1 cellular context compared by ENCODE assay signal in genomic region chr9:20835364-20836286, GRCh38.
TF ChIP-seq lines count a peak whose summit lies in the region.

No MANE protein-coding gene starts in this region.

TF ChIP-seq in HepG2, 621 proteins besides CTCF, POLR2A, EP300 and RAD21 (continued from another document and continues in another):
- no peak for TF ChIP-seq TERF1 (CRISPR knock-in tag; IDR thresholded peaks at IDR 0.05)
- TF ChIP-seq ZNF407 (CRISPR knock-in tag; IDR thresholded peaks at IDR 0.05; ENCODE audit: not compliant biosample characterization) = no peak
- TF ChIP-seq MZF1 (CRISPR knock-in tag; IDR thresholded peaks at IDR 0.05; ENCODE audit: borderline replicate concordance) = no peak
- TF ChIP-seq ZNF790 (CRISPR knock-in tag; IDR thresholded peaks at IDR 0.05; ENCODE audit: borderline replicate concordance) = no peak
- no peak for TF ChIP-seq E2F1 (CRISPR knock-in tag; IDR thresholded peaks at IDR 0.05)
- no peak for TF ChIP-seq ASH2L (IDR thresholded peaks at IDR 0.05; ENCODE audit: insufficient read length, low read depth, low read length)
- no peak for TF ChIP-seq RORA (CRISPR knock-in tag; IDR thresholded peaks at IDR 0.05)
- no peak for TF ChIP-seq GMEB1 (CRISPR knock-in tag; IDR thresholded peaks at IDR 0.05; ENCODE audit: borderline replicate concordance)
- no peak for TF ChIP-seq BRCA1 (CRISPR knock-in tag; IDR thresholded peaks at IDR 0.05)
- TF ChIP-seq BATF2 (CRISPR knock-in tag; IDR thresholded peaks at IDR 0.05) = no peak
- TF ChIP-seq HOXA9 (CRISPR knock-in tag; IDR thresholded peaks at IDR 0.05; ENCODE audit: borderline replicate concordance) = no peak
- no peak for TF ChIP-seq ZNF841 (CRISPR knock-in tag; IDR thresholded peaks at IDR 0.05; ENCODE audit: borderline replicate concordance)
- TF ChIP-seq ZNF441 (CRISPR knock-in tag; IDR thresholded peaks at IDR 0.05; ENCODE audit: borderline replicate concordance) = no peak
- TF ChIP-seq MXI1 (IDR thresholded peaks at IDR 0.05; ENCODE audit: borderline replicate concordance, low read depth, low read length) = 0 out of 3 replicates have a peak, but pooled peaks have one; percentile 30
- no peak for TF ChIP-seq GPN1 (CRISPR knock-in tag; IDR thresholded peaks at IDR 0.05; ENCODE audit: borderline replicate concordance)
- no peak for TF ChIP-seq GTF2F1 (IDR thresholded peaks at IDR 0.05; ENCODE audit: low read length)
- peak in 1 of 2 experiments; percentile 31; a peak in 1 of 4 replicates for TF ChIP-seq ATF4 (CRISPR knock-in tag; IDR thresholded peaks at IDR 0.05)
- no peak for TF ChIP-seq BORCS8-MEF2B (CRISPR knock-in tag; IDR thresholded peaks at IDR 0.05)
- no peak for TF ChIP-seq ZNF747 (CRISPR knock-in tag; IDR thresholded peaks at IDR 0.05; ENCODE audit: borderline replicate concordance)
- TF ChIP-seq JUN (CRISPR knock-in tag; IDR thresholded peaks at IDR 0.05) = no peak
- TF ChIP-seq HOXA3 (CRISPR knock-in tag; IDR thresholded peaks at IDR 0.05) = 0 out of 2 replicates have a peak, but pooled peaks have one; percentile 29
- no peak for TF ChIP-seq HOXD1 (CRISPR knock-in tag; IDR thresholded peaks at IDR 0.05)
- peak; percentile 62 for TF ChIP-seq HDAC2 (CRISPR knock-in tag; IDR thresholded peaks at IDR 0.05)
- TF ChIP-seq HNRNPUL1 (IDR thresholded peaks at IDR 0.05; ENCODE audit: low read depth, low read length) = no peak
- TF ChIP-seq ZNF143 (CRISPR knock-in tag; IDR thresholded peaks at IDR 0.05) = no peak
- peak; percentile 89 for TF ChIP-seq GATAD2A (CRISPR knock-in tag; IDR thresholded peaks at IDR 0.05)
- TF ChIP-seq ELF4 (CRISPR knock-in tag; IDR thresholded peaks at IDR 0.05; ENCODE audit: borderline replicate concordance) = no peak
- no peak for TF ChIP-seq HMGXB4 (CRISPR knock-in tag; IDR thresholded peaks at IDR 0.05; ENCODE audit: borderline replicate concordance in 1 of 2, low read depth in 1 of 2)
- no peak for TF ChIP-seq ZNF678 (CRISPR knock-in tag; IDR thresholded peaks at IDR 0.05)
- TF ChIP-seq FOXO4 (CRISPR knock-in tag; conservative IDR thresholded peaks at IDR 0.05) = no peak
- no peak for TF ChIP-seq MAX (IDR thresholded peaks at IDR 0.05)
- TF ChIP-seq SNAI1 (CRISPR knock-in tag; IDR thresholded peaks at IDR 0.05; ENCODE audit: borderline replicate concordance) = no peak
- TF ChIP-seq SRSF4 (IDR thresholded peaks at IDR 0.05; ENCODE audit: low read depth, low read length, poor library complexity, severe bottlenecking) = no peak
- no peak for TF ChIP-seq NFYC (CRISPR knock-in tag; IDR thresholded peaks at IDR 0.05)
- TF ChIP-seq SUZ12 (IDR thresholded peaks at IDR 0.05; ENCODE audit: low read depth, low read length) = no peak
- no peak; the same call in 1 of the 2 replicates for TF ChIP-seq NFKBIZ (CRISPR knock-in tag; IDR thresholded peaks at IDR 0.05)
- TF ChIP-seq YEATS4 (CRISPR knock-in tag; IDR thresholded peaks at IDR 0.05; ENCODE audit: borderline replicate concordance) = 0 out of 2 replicates have a peak, but pooled peaks have one; percentile 24
- TF ChIP-seq TAF15 (IDR thresholded peaks at IDR 0.05; ENCODE audit: low read depth, low read length, poor library complexity, severe bottlenecking) = no peak
- no peak for TF ChIP-seq GMEB2 (CRISPR knock-in tag; IDR thresholded peaks at IDR 0.05; ENCODE audit: low read depth)
- TF ChIP-seq SMARCE1 (IDR thresholded peaks at IDR 0.05; ENCODE audit: borderline replicate concordance) = no peak
- no peak; the same call in 1 of the 2 replicates for TF ChIP-seq ZNF816 (CRISPR knock-in tag; IDR thresholded peaks at IDR 0.05; ENCODE audit: borderline replicate concordance)
- no peak; the same call in 1 of the 2 replicates for TF ChIP-seq YEATS2 (CRISPR knock-in tag; IDR thresholded peaks at IDR 0.05; ENCODE audit: borderline replicate concordance)
- no peak for TF ChIP-seq E2F2 (CRISPR knock-in tag; IDR thresholded peaks at IDR 0.05; ENCODE audit: borderline replicate concordance)
